Comparison of ENCODE assay signal across 8 cellular contexts in the genomic region with DNA sequence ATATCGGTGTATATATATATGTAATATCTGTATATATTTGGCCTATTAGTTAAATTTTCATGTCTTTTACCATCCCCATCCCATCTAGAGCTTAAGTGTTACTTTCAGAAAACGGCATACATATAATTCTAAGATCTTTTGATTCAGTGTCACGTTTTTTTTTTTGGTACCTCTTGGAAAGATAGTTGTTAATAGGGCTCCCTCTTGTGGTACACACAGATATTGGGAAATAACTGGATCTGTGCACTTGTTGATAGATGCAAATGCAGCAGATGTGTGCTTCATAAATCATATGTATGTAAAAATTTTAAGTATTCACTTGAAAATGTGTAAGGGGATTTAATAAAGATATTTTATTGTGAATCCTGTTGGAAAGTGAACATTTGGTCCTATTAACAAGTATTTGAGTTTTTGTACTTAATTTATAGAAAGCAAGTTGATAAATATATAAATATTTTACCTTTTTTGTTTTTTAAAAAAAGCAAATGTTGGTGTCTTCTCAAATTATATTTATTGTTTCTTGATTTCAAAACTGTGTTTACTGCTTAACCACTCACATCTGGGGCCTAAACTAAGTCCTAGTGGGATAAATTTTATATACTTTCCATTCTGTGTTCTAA.
DNase-seq lines count a peak whose midpoint lies in the region; ATAC-seq, FAIRE-seq and TF ChIP-seq lines count a peak whose summit lies in the region.

No MANE protein-coding gene starts in this region.

- no peaks in the 10 kb centered on the region for H3K36me3 ChIP-seq in MM.1S (replicated peaks; ENCODE audit: insufficient read depth, low read length)
- peaks cover 52% of the 10 kb centered on the region for H3K36me3 ChIP-seq in lower lobe of right lung
- H3K36me3 ChIP-seq in aorta (ENCODE audit: control insufficient read depth in 1 of 2, insufficient read depth in 2 of 2, low read length in 1 of 2), result no peaks in the 10 kb centered on the region

- H3K79me2 ChIP-seq in MM.1S (ENCODE audit: low read length), result no peaks in the 10 kb centered on the region

- H3K9me3 ChIP-seq in MM.1S (replicated peaks; ENCODE audit: insufficient read depth, low read length) (no peaks in the 10 kb centered on the region), lower lobe of right lung (no peaks in the 10 kb centered on the region), aorta (ENCODE audit: control insufficient read depth, low read length) (no peaks in the 10 kb centered on the region)

- H3K27ac ChIP-seq in MM.1S (ENCODE audit: low read length), result no peak overlapping the region
- H3K27ac ChIP-seq in lower lobe of right lung, result no peak overlapping the region
- no peak overlapping the region for H3K27ac ChIP-seq in aorta (ENCODE audit: low read depth in 1 of 2, low read length in 2 of 2)

- no peaks in the 10 kb centered on the region for H3F3A ChIP-seq in MM.1S (ENCODE audit: insufficient read depth, low read length)

- peak; percentile 62 for DNase-seq in Caki2 (ENCODE audit: low read depth)
- peak; percentile 80 for DNase-seq in MM.1S
- peak; percentile 61 for DNase-seq in RCC 7860 (ENCODE audit: low spot score)
- DNase-seq in dermis blood vessel endothelial cell, result peak; percentile 91
- DNase-seq in lower lobe of right lung, result no peak
- DNase-seq in aorta, result no peak
- no peak for DNase-seq in activated CD4-positive, alpha-beta T cell treated with anti-CD3 and anti-CD28 coated beads, Interleukin-2, amount 50 U/mL, for 1 hour

- no peak overlapping the region for H3K9ac ChIP-seq in MM.1S (ENCODE audit: low read length)

- H3K4me1 ChIP-seq in MM.1S (ENCODE audit: low read length) (no peaks in the 10 kb centered on the region), lower lobe of right lung (no peaks in the 10 kb centered on the region), aorta (ENCODE audit: control insufficient read depth in 1 of 2, insufficient read depth in 2 of 2, low read length in 2 of 2) (no peaks in the 10 kb centered on the region)

- no peak overlapping the region for H3K4me3 ChIP-seq in MM.1S (ENCODE audit: low read length)
- H3K4me3 ChIP-seq in lower lobe of right lung, result no peak overlapping the region
- H3K4me3 ChIP-seq in aorta (ENCODE audit: low read length in 2 of 2), result no peak overlapping the region

- H3K27me3 ChIP-seq in MM.1S (replicated peaks; ENCODE audit: insufficient read depth, low read length) (no peaks in the 10 kb centered on the region), lower lobe of right lung (ENCODE audit: low read depth) (no peaks in the 10 kb centered on the region), aorta (ENCODE audit: control insufficient read depth in 1 of 2, insufficient read depth in 2 of 2, low read length in 1 of 2) (no peaks in the 10 kb centered on the region)

- FAIRE-seq in RCC 7860 (lab: Jason Lieb, UNC), result peak; percentile 80

- H3K9me2 ChIP-seq in MM.1S (replicated peaks; ENCODE audit: insufficient read depth, low read length), result no peaks in the 10 kb centered on the region

- 32% methylated on average over 3 of the region's 3 CpGs for whole genome bisulfite sequencing in aorta, 2 donors

- H2AFZ ChIP-seq in MM.1S (ENCODE audit: low read length), result no peak overlapping the region

- peak; percentile 59 for ATAC-seq in GM19467 (IDR thresholded peaks at IDR 0.05; ENCODE audit: unreplicated experiment)
- ATAC-seq in lower lobe of right lung, result peak; percentile 59 to 76
- ATAC-seq in aorta (ENCODE audit: low FRiP score), result peak; percentile 81

- in situ Hi-C loops in Caki2 (cut with HindIII; ENCODE audit: low pct_unique_long_range_greater_than_20kb, low sequenced_read_pairs), result no loop called here

- TF ChIP-seq CTCF in MM.1S (IDR thresholded peaks at IDR 0.05; ENCODE audit: low read length) (peak; percentile 67), lower lobe of right lung (IDR thresholded peaks at IDR 0.05) (peak; percentile 77)

- intact Hi-C loops in lower lobe of right lung (cut with DNase I) (loop anchor here (5.0 kb wide), 1 partner anchor 252 kb away; no protein-coding TSS in a partner anchor), aorta (cut with DNase I) (loop anchor here (2.0 to 5.0 kb wide), 2 partner anchors 252 to 254 kb away; no protein-coding TSS in a partner anchor)

- no peaks in the 10 kb centered on the region for H4K20me1 ChIP-seq in MM.1S (ENCODE audit: insufficient read depth, low read length)

- H3K4me2 ChIP-seq in MM.1S (ENCODE audit: low read depth, low read length), result no peak overlapping the region

Comparison
In these comparisons a context has a peak if more than half of its experiments do, and no peak if none do; other contexts are left out.
1. DNase-seq: peak in Caki2 (single experiment), MM.1S (single experiment), RCC 7860 (single experiment) and dermis blood vessel endothelial cell (single experiment); none in lower lobe of right lung (single experiment), aorta (0 of 2) and activated CD4-positive, alpha-beta T cell treated with anti-CD3 and anti-CD28 coated beads, Interleukin-2, amount 50 U/mL, for 1 hour (single experiment).
2. Peak in every context shown above with its lines, with median percentiles within 50 percentile points of each other: ATAC-seq.